ENCODE assay signal across 2 cellular contexts in genomic region chr1:215252164-215252563, GRCh38.
"Had no signal": no experiment of that assay in that cellular context is flagged by ENCODE, and none has a peak within 500 bp of the region (broad histone marks: within the 10 kb centered on the region; RNA-seq: fewer than 3 reads in every experiment).

No MANE protein-coding gene starts in this region.

- DNase-seq: GDM1, GF-D8 had no signal
